In genomic region chr12:25997401-25997973, GRCh38 we compare ENCODE assay signal across 10 cellular contexts. TPM values are rescaled to one million over a fixed set of nuclear protein-coding genes. Genes with fewer than 3 reads are reported as not detected.
DNase-seq lines count a peak whose midpoint lies in the region; ATAC-seq and FAIRE-seq lines count a peak whose summit lies in the region.
"Had no signal": no experiment of that assay in that cellular context is flagged by ENCODE, and none has a peak within 500 bp of the region (broad histone marks: within the 10 kb centered on the region; RNA-seq: fewer than 3 reads in every experiment).

No MANE protein-coding gene starts in this region.

- FAIRE-seq in urothelium cell line (lab: Jason Lieb, UNC) = no peak

- no peaks in the 10 kb centered on the region for H3K4me1 Mint-ChIP-seq in activated CD8-positive, alpha-beta T cell treated with anti-CD3 and anti-CD28 coated beads, Interleukin-2, amount 10 ng/mL, durations not matched to agents 7 days and 5 days (ENCODE audit: low read depth)
- H3K4me1 Mint-ChIP-seq: activated B cell treated with CpG ODN at 0.5 μM for 24 hours had no signal

- CTCF ChIA-PET in activated CD8-positive, alpha-beta T cell treated with anti-CD3 and anti-CD28 coated beads, Interleukin-2, amount 10 ng/mL, durations not matched to agents 7 days and 5 days (lab: Charles Lee) = no interaction called here

- H3K4me3 Mint-ChIP-seq in activated CD8-positive, alpha-beta T cell treated with anti-CD3 and anti-CD28 coated beads, Interleukin-2, amount 10 ng/mL, durations not matched to agents 7 days and 5 days = no peak overlapping the region
- H3K4me3 Mint-ChIP-seq: activated B cell treated with CpG ODN at 0.5 μM for 24 hours had no signal

- no peaks in the 10 kb centered on the region for H3K9me3 Mint-ChIP-seq in activated CD8-positive, alpha-beta T cell treated with anti-CD3 and anti-CD28 coated beads, Interleukin-2, amount 10 ng/mL, durations not matched to agents 7 days and 5 days (ENCODE audit: insufficient read depth)
- H3K9me3 Mint-ChIP-seq: activated B cell treated with CpG ODN at 0.5 μM for 24 hours had no signal

- no peak overlapping the region for H3K27ac Mint-ChIP-seq in activated CD8-positive, alpha-beta T cell treated with anti-CD3 and anti-CD28 coated beads, Interleukin-2, amount 10 ng/mL, durations not matched to agents 7 days and 5 days
- H3K27ac Mint-ChIP-seq: activated B cell treated with CpG ODN at 0.5 μM for 24 hours had no signal

- POLR2A ChIA-PET in activated CD8-positive, alpha-beta T cell treated with anti-CD3 and anti-CD28 coated beads, Interleukin-2, amount 10 ng/mL, durations not matched to agents 7 days and 5 days (lab: Charles Lee) = no interaction called here

- ATAC-seq in left cardiac atrium (peak; percentile 43 to 45), Right ventricle myocardium superior (ENCODE audit: poor library complexity) (no peak)
- no peak for ATAC-seq in activated CD8-positive, alpha-beta T cell treated with anti-CD3 and anti-CD28 coated beads, Interleukin-2, amount 10 ng/mL, durations not matched to agents 7 days and 5 days

- peaks cover 5% of the 10 kb centered on the region for H3K27me3 Mint-ChIP-seq in activated CD8-positive, alpha-beta T cell treated with anti-CD3 and anti-CD28 coated beads, Interleukin-2, amount 10 ng/mL, durations not matched to agents 7 days and 5 days (ENCODE audit: low read depth)

- DNase-seq in left cardiac atrium (no peak), Right ventricle myocardium superior (no peak), astrocyte of the hippocampus (ENCODE audit: low read depth, low spot score) (peak; percentile 91), iPS-NIHi7 (ENCODE audit: extremely low spot score) (peak; percentile 25), urothelium cell line (ENCODE audit: low spot score) (peak; percentile 64), RPMI8226 (no peak)
- no peak for DNase-seq in activated naive CD4-positive, alpha-beta T cell treated with anti-CD3 and anti-CD28 coated beads, Interleukin-2, amount 50 U/mL, for 16 hours
- DNase-seq in activated CD8-positive, alpha-beta T cell treated with anti-CD3 and anti-CD28 coated beads, Interleukin-2, amount 10 ng/mL, durations not matched to agents 7 days and 5 days = no peak
- DNase-seq: activated B cell treated with CpG ODN at 0.5 μM for 24 hours, NCI-H2171 had no signal

- no peaks in the 10 kb centered on the region for H3K36me3 Mint-ChIP-seq in activated CD8-positive, alpha-beta T cell treated with anti-CD3 and anti-CD28 coated beads, Interleukin-2, amount 10 ng/mL, durations not matched to agents 7 days and 5 days (ENCODE audit: low read depth)

- intact Hi-C loops in left cardiac atrium (cut with DNase I) = no loop called here
- intact Hi-C loops in Right ventricle myocardium superior (cut with DNase I) = no loop called here

RNA-seq across cellular contexts. Expression of gene RASSF8, which starts 39.0 kb away (rescaled TPM):
- 10 to 100 TPM; 60.0 to 81.4 TPM for total RNA-seq in left cardiac atrium
- 26.7 TPM for total RNA-seq in Right ventricle myocardium superior
- 1 to 10 TPM; 1.0 TPM for total RNA-seq in activated CD8-positive, alpha-beta T cell treated with anti-CD3 and anti-CD28 coated beads, Interleukin-2, amount 10 ng/mL, durations not matched to agents 7 days and 5 days

Comparison
In these comparisons a context has a peak if more than half of its experiments do, and no peak if none do; other contexts are left out.
1. ATAC-seq: peak in left cardiac atrium (2 of 2); none in Right ventricle myocardium superior (single experiment) and activated CD8-positive, alpha-beta T cell treated with anti-CD3 and anti-CD28 coated beads, Interleukin-2, amount 10 ng/mL, durations not matched to agents 7 days and 5 days (single experiment).
2. DNase-seq: peak in astrocyte of the hippocampus (single experiment), iPS-NIHi7 (single experiment) and urothelium cell line (single experiment); none in left cardiac atrium (single experiment), Right ventricle myocardium superior (single experiment), activated naive CD4-positive, alpha-beta T cell treated with anti-CD3 and anti-CD28 coated beads, Interleukin-2, amount 50 U/mL, for 16 hours (single experiment), RPMI8226 (single experiment) and activated CD8-positive, alpha-beta T cell treated with anti-CD3 and anti-CD28 coated beads, Interleukin-2, amount 10 ng/mL, durations not matched to agents 7 days and 5 days (single experiment).
3. RNA of gene RASSF8, which starts 39.0 kb away (total RNA-seq): 60.0 to 81.4 TPM in left cardiac atrium and 26.7 TPM in Right ventricle myocardium superior (single experiment); 1.0 TPM in activated CD8-positive, alpha-beta T cell treated with anti-CD3 and anti-CD28 coated beads, Interleukin-2, amount 10 ng/mL, durations not matched to agents 7 days and 5 days; every median in the first group is over 10 times any median in the second.